Comparison of ENCODE assay signal across 1 cellular context in the genomic region with DNA sequence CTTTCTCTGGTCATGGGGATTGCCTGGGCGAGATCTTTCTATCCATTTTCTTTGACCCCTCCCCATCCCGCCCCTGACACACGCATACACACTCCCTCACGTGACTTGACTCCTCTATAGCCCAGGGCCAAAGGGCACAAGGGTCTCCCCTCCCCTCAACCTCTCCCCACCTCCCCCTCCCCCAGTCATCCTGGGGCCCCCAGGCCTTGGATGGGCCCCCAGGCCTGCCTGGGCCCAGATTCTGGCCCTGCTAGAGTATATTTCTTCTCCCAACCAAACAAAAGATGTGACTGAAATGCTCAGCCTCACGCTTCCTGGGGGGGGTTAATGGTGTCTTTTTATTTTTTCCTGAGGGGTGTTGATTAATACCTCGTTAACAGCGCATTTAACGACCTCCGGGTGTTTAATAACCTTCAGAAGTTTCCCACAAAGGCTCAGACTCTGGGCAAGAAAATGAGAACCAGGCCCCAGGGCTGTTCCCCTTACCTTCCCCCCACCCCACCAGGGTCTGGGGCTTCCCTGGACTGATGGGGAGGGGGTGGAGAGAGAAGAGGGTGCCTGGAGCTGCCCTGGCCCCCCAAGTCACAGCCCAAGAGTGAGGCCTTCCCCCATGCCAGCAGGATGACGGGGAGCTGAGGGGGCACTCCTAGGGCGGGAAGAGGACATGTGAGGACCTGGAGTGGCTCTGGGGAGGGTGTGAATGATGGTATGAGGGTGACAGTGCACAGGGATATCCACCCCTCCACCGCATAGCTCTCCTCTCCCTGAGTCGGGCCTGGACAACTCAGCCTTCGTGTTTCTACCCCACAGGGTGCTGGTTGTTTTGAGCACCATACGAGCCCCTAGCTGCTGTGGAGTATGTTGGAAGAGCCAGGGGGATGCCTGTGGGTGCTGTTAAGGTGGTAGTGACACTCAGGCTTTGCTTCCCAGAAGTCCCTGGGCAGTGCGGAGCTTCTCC.
TF ChIP-seq lines count a peak whose summit lies in the region.

No MANE protein-coding gene starts in this region.

TF ChIP-seq in HepG2, 621 proteins besides CTCF, POLR2A, EP300 and RAD21 (continued from another document and continues in another):
- TF ChIP-seq, protein P1, sequence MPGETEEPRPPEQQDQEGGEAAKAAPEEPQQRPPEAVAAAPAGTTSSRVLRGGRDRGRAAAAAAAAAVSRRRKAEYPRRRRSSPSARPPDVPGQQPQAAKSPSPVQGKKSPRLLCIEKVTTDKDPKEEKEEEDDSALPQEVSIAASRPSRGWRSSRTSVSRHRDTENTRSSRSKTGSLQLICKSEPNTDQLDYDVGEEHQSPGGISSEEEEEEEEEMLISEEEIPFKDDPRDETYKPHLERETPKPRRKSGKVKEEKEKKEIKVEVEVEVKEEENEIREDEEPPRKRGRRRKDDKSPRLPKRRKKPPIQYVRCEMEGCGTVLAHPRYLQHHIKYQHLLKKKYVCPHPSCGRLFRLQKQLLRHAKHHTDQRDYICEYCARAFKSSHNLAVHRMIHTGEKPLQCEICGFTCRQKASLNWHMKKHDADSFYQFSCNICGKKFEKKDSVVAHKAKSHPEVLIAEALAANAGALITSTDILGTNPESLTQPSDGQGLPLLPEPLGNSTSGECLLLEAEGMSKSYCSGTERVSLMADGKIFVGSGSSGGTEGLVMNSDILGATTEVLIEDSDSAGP (CRISPR knock-in tag; IDR thresholded peaks at IDR 0.05; ENCODE audit: borderline replicate concordance): no peak
- no peak for TF ChIP-seq NFATC3 (CRISPR knock-in tag; IDR thresholded peaks at IDR 0.05)
- no peak for TF ChIP-seq REPIN1 (CRISPR knock-in tag; IDR thresholded peaks at IDR 0.05; ENCODE audit: borderline replicate concordance, low read depth)
- TF ChIP-seq MEF2D (CRISPR knock-in tag; IDR thresholded peaks at IDR 0.05): no peak
- no peak for TF ChIP-seq ZBTB26 (CRISPR knock-in tag; IDR thresholded peaks at IDR 0.05; ENCODE audit: borderline replicate concordance)
- TF ChIP-seq, protein P2, sequence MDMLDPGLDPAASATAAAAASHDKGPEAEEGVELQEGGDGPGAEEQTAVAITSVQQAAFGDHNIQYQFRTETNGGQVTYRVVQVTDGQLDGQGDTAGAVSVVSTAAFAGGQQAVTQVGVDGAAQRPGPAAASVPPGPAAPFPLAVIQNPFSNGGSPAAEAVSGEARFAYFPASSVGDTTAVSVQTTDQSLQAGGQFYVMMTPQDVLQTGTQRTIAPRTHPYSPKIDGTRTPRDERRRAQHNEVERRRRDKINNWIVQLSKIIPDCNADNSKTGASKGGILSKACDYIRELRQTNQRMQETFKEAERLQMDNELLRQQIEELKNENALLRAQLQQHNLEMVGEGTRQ (IDR thresholded peaks at IDR 0.05; ENCODE audit: low read depth, low read length): no peak
- TF ChIP-seq, protein P2 (CRISPR knock-in tag; IDR thresholded peaks at IDR 0.05; ENCODE audit: borderline replicate concordance): 0 out of 2 replicates have a peak, but pooled peaks have one; percentile 43
- no peak for TF ChIP-seq ZNF224 (CRISPR knock-in tag; IDR thresholded peaks at IDR 0.05)
- 0 out of 2 replicates have a peak, but pooled peaks have one; percentile 10 for TF ChIP-seq HNF4A (CRISPR knock-in tag; IDR thresholded peaks at IDR 0.05)
- TF ChIP-seq MEIS1 (CRISPR knock-in tag; IDR thresholded peaks at IDR 0.05; ENCODE audit: borderline replicate concordance): no peak
- peak; percentile 39 for TF ChIP-seq AGO2 (optimal IDR thresholded peaks at IDR 0.05; ENCODE audit: low read depth, low read length)
- TF ChIP-seq, protein P3, sequence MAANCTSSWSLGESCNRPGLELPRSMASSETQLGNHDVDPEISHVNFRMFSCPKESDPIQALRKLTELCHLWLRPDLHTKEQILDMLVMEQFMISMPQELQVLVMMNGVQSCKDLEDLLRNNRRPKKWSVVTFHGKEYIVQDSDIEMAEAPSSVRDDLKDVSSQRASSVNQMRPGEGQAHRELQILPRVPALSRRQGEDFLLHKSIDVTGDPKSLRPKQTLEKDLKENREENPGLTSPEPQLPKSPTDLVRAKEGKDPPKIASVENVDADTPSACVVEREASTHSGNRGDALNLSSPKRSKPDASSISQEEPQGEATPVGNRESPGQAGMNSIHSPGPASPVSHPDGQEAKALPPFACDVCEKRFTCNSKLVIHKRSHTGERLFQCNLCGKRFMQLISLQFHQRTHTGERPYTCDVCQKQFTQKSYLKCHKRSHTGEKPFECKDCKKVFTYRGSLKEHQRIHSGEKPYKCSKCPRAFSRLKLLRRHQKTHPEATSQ (CRISPR knock-in tag; IDR thresholded peaks at IDR 0.05; ENCODE audit: borderline replicate concordance): no peak
- 0 out of 2 replicates have a peak, but pooled peaks have one; percentile 32 for TF ChIP-seq KDM5B (CRISPR knock-in tag; IDR thresholded peaks at IDR 0.05; ENCODE audit: borderline replicate concordance)
- TF ChIP-seq YY1 (IDR thresholded peaks at IDR 0.05; ENCODE audit: insufficient read depth, insufficient replicate concordance, low read depth, low read length): no peak
- TF ChIP-seq NR2C2 (CRISPR knock-in tag; IDR thresholded peaks at IDR 0.05; ENCODE audit: borderline replicate concordance): peak; percentile 53; the same call in 1 of the 2 replicates
- no peak for TF ChIP-seq ZNF407 (CRISPR knock-in tag; IDR thresholded peaks at IDR 0.05; ENCODE audit: not compliant biosample characterization)
- no peak for TF ChIP-seq RAD51 (IDR thresholded peaks at IDR 0.05; ENCODE audit: borderline replicate concordance)
- TF ChIP-seq, protein P4, sequence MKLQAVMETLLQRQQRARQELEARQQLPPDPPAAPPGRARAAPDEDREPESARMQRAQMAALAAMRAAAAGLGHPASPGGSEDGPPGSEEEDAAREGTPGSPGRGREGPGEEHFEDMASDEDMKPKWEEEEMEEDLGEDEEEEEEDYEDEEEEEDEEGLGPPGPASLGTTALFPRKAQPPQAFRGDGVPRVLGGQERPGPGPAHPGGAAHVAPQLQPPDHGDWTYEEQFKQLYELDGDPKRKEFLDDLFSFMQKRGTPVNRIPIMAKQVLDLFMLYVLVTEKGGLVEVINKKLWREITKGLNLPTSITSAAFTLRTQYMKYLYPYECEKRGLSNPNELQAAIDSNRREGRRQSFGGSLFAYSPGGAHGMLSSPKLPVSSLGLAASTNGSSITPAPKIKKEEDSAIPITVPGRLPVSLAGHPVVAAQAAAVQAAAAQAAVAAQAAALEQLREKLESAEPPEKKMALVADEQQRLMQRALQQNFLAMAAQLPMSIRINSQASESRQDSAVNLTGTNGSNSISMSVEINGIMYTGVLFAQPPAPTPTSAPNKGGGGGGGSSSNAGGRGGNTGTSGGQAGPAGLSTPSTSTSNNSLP (IDR thresholded peaks at IDR 0.05; ENCODE audit: low read depth, low read length): no peak
- TF ChIP-seq KAT8 (CRISPR knock-in tag; IDR thresholded peaks at IDR 0.05): no peak
- no peak for TF ChIP-seq ZBTB49 (CRISPR knock-in tag; IDR thresholded peaks at IDR 0.05; ENCODE audit: borderline replicate concordance)
- TF ChIP-seq ZNF143 (CRISPR knock-in tag; IDR thresholded peaks at IDR 0.05): no peak
- TF ChIP-seq RFX5 (IDR thresholded peaks at IDR 0.05; ENCODE audit: low read depth, low read length): no peak
- TF ChIP-seq HNF4G (IDR thresholded peaks at IDR 0.05; ENCODE audit: borderline replicate concordance, low read depth, low read length): peak; percentile 25; the same call in 1 of the 2 replicates
- TF ChIP-seq HNF4G (CRISPR knock-in tag; IDR thresholded peaks at IDR 0.05; ENCODE audit: borderline replicate concordance, low read depth): no peak
- no peak for TF ChIP-seq ZNF251 (CRISPR knock-in tag; IDR thresholded peaks at IDR 0.05)
- TF ChIP-seq HDAC1 (CRISPR knock-in tag; IDR thresholded peaks at IDR 0.05): no peak
